In genomic region chr10:58385784-58386112, GRCh38 we compare ENCODE assay signal across 8 cellular contexts. TPM values are rescaled to one million over a fixed set of nuclear protein-coding genes. Genes with fewer than 3 reads are reported as not detected.
DNase-seq lines count a peak whose midpoint lies in the region; ATAC-seq, FAIRE-seq and TF ChIP-seq lines count a peak whose summit lies in the region.

No MANE protein-coding gene starts in this region.

- ATAC-seq in Right ventricle myocardium inferior, result no peak
- ATAC-seq in HG02884 (IDR thresholded peaks at IDR 0.05; ENCODE audit: unreplicated experiment), result peak; percentile 13
- ATAC-seq in Panc1, result peak; percentile 61
- peak; percentile 40 for ATAC-seq in HepG2

- BruUV-seq in Panc1 (replicated peaks; lab: Mats Ljungman, UMichigan) (no TSS peak), HepG2 (replicated peaks; lab: Mats Ljungman, UMichigan) (TSS peak; percentile 60)

- H3K79me2 ChIP-seq in HepG2 (ENCODE audit: insufficient read depth, low read length), result peaks cover 45% of the 10 kb centered on the region

- H3K4me1 ChIP-seq in Panc1 (ENCODE audit: control insufficient read depth, insufficient read depth, low read length), result peaks cover 17% of the 10 kb centered on the region
- peaks cover 38% of the 10 kb centered on the region for H3K4me1 ChIP-seq in HepG2 (ENCODE audit: insufficient read depth, low read length)
- H3K4me1 ChIP-seq in stomach smooth muscle (ENCODE audit: control insufficient read depth, insufficient read depth, low read length), result peaks cover 3% of the 10 kb centered on the region

- no peak for TF ChIP-seq CTCF in Panc1 (IDR thresholded peaks at IDR 0.05)
- TF ChIP-seq CTCF in HepG2 (CRISPR knock-in tag; IDR thresholded peaks at IDR 0.05), result no peak

- TF ChIP-seq RAD21 in HepG2 (CRISPR knock-in tag; IDR thresholded peaks at IDR 0.05), result no peak

- no peak overlapping the region for H2AFZ ChIP-seq in HepG2 (ENCODE audit: low read length)

- H3K9ac ChIP-seq in HepG2 (ENCODE audit: insufficient read depth, low read depth, low read length) (peak overlapping the region; percentile 88), stomach smooth muscle (ENCODE audit: low read length in 2 of 2) (peak overlapping the region; percentile 89 to 98)

- H3K4me3 ChIP-seq in Panc1 (ENCODE audit: low read depth in 2 of 2, low read length in 2 of 2) (peak overlapping the region; percentile 97 to 99), HepG2 (replicated peaks in 1 of 3; ENCODE audit: insufficient read depth in 1 of 3, low read depth in 2 of 3, low read length in 3 of 3) (peak overlapping the region; percentile 78 to 96 (median 90)), stomach smooth muscle (ENCODE audit: low read length in 2 of 2) (peak overlapping the region; percentile 89 to 98)

- H3K36me3 ChIP-seq in Panc1 (ENCODE audit: control insufficient read depth, insufficient read depth, low read length) (peaks cover 37% of the 10 kb centered on the region), HepG2 (replicated peaks in 1 of 2; ENCODE audit: control insufficient read depth in 1 of 2, insufficient read depth in 2 of 2, low read length in 2 of 2) (peaks cover 8 to 35% of the 10 kb centered on the region in 2 experiments; a peak in 4 of 5 replicates), stomach smooth muscle (ENCODE audit: control insufficient read depth in 2 of 2, insufficient read depth in 2 of 2, low read length in 2 of 2) (peaks cover 8 to 21% of the 10 kb centered on the region in 2 donors)

- H3K27me3 ChIP-seq in Panc1 (ENCODE audit: control insufficient read depth, insufficient read depth, low read length) (no peaks in the 10 kb centered on the region), HepG2 (ENCODE audit: control insufficient read depth in 1 of 2, insufficient read depth in 2 of 2, low read length in 2 of 2) (no peaks in the 10 kb centered on the region; a peak in 1 of 5 replicates), stomach smooth muscle (ENCODE audit: control insufficient read depth in 1 of 2, insufficient read depth in 2 of 2, low read length in 2 of 2) (no peaks in the 10 kb centered on the region)

- intact Hi-C loops in Right ventricle myocardium inferior (cut with DNase I), result loop anchor here (1.0 to 10.0 kb wide), 4 partner anchors 51 to 211 kb away; partner anchors contain the start of genes CISD1 and UBE2D1
- intact Hi-C loops in cardiac septum (cut with DNase I), result loop anchor here (1.0 kb wide), 1 partner anchor 50 kb away; the partner anchor contains the start of gene UBE2D1
- intact Hi-C loops in Panc1 (cut with micrococcal nuclease; ENCODE audit: unreplicated experiment), result no loop called here
- intact Hi-C loops in HepG2 (cut with micrococcal nuclease; ENCODE audit: unreplicated experiment), result loop anchor here (1.0 to 5.0 kb wide), 5 partner anchors 51 to 256 kb away; partner anchors contain the start of gene CISD1

- H3K27ac ChIP-seq in Panc1 (ENCODE audit: low read length), result peak overlapping the region; percentile 98
- peak overlapping the region; percentile 82 for H3K27ac ChIP-seq in HepG2 (ENCODE audit: extremely low read length, insufficient read depth, low read length)
- H3K27ac ChIP-seq in stomach smooth muscle (ENCODE audit: low read length), result peak overlapping the region; percentile 85

- CTCF ChIA-PET in Panc1 (lab: Charles Lee) (interaction anchor here (0.6 kb wide), 1 partner anchor 59 kb away, joined by 6 read pairs; no protein-coding TSS in a partner anchor), HepG2 (lab: Yijun Ruan, JAX; ENCODE audit: low intra/inter-chr PET ratio, low total read pairs) (interaction anchor here (1.6 to 2.3 kb wide), 2 partner anchors 86 to 208 kb away, joined by 4 to 34 read pairs; no protein-coding TSS in a partner anchor)

- no peaks in the 10 kb centered on the region for H4K20me1 ChIP-seq in HepG2 (ENCODE audit: insufficient read depth, low read length)

- no peak for FAIRE-seq in HepG2 (lab: Jason Lieb, UNC)

- POLR2A ChIA-PET in Panc1 (lab: Charles Lee), result no interaction called here
- POLR2A ChIA-PET in HepG2 (lab: Yijun Ruan, JAX), result interaction anchor here (1.5 to 3.0 kb wide), 6 partner anchors 12 to 83 kb away, joined by 3 to 13 read pairs (median 8); partner anchors contain the start of gene UBE2D1

- TF ChIP-seq POLR2A in HepG2 (IDR thresholded peaks at IDR 0.05; ENCODE audit: insufficient read depth in 1 of 2, low read depth in 2 of 2, low read length in 2 of 2), result no peak

- H3K9me3 ChIP-seq in Panc1 (ENCODE audit: control insufficient read depth, insufficient read depth, low read depth, low read length) (no peaks in the 10 kb centered on the region), HepG2 (ENCODE audit: low read length) (no peaks in the 10 kb centered on the region), stomach smooth muscle (ENCODE audit: control insufficient read depth in 2 of 2, low read length in 2 of 2) (no peaks in the 10 kb centered on the region)

- peak overlapping the region; percentile 72 for H3K4me2 ChIP-seq in HepG2 (ENCODE audit: low read depth, low read length)

- TF ChIP-seq EP300 in HepG2 (IDR thresholded peaks at IDR 0.05; ENCODE audit: low read depth in 2 of 2, low read length in 2 of 2) (no peak), HepG2 (CRISPR knock-in tag; IDR thresholded peaks at IDR 0.05; ENCODE audit: borderline replicate concordance) (no peak)

- in situ Hi-C loops in Panc1 (cut with HindIII; ENCODE audit: low pct_unique_long_range_greater_than_20kb, low sequenced_read_pairs), result no loop called here
- in situ Hi-C loops in HepG2 (cut with HindIII; ENCODE audit: extremely low pct_ligation_motif_present, low pct_unique_long_range_greater_than_20kb), result loop anchor here (5.0 to 10.0 kb wide), 2 partner anchors 83 to 201 kb away; no protein-coding TSS in a partner anchor

- peak; percentile 72 for DNase-seq in Right ventricle myocardium inferior (ENCODE audit: missing footprints)
- no peak for DNase-seq in cardiac septum (ENCODE audit: low spot score)
- DNase-seq in Panc1 (ENCODE audit: low read depth, low spot score), result no peak
- DNase-seq in cerebellar cortex (ENCODE audit: low spot score), result peak; percentile 48
- peak; percentile 2 for DNase-seq in HepG2 (ENCODE audit: low spot score)
- no peak for DNase-seq in kidney glomerular epithelial cell (lab: John Stamatoyannopoulos, UW)

- 2% methylated on average over 15 of the region's 15 CpGs for WGBS in HepG2 (ENCODE audit: low lambda C conversion rate)

RNA-seq across cellular contexts. Expression of gene TFAM, which starts 0.5 kb away (rescaled TPM):
- total RNA-seq in Right ventricle myocardium inferior (32.0 TPM), cardiac septum (29.4 TPM), Panc1 (2021; ENCODE audit: unreplicated experiment) (78.2 TPM), HepG2 (2016; rRNA removed; fragmentation: Illumina TruSeq; extraction: Trizol) (125 and 189 TPM in 2 replicates)
- 41.2 TPM for polyA plus RNA-seq in Panc1 (2012; ENCODE audit: insufficient read length)
- 7.9 and 8.1 TPM in 2 replicates for total RNA-seq in HepG2 (2016; cell fraction: cytosol; rRNA removed; fragmentation: Illumina TruSeq; extraction: Trizol; ENCODE audit: low read depth)
- 132 and 207 TPM in 2 replicates for total RNA-seq in HepG2 (2016; cell fraction: insoluble cytoplasmic fraction; rRNA removed; fragmentation: Illumina TruSeq; extraction: Trizol)
- 20.3 TPM in 2 replicates for total RNA-seq in HepG2 (2016; cell fraction: membrane; rRNA removed; fragmentation: Illumina TruSeq; extraction: Trizol)
- total RNA-seq in HepG2 (2016; cell fraction: nucleus; rRNA removed; fragmentation: Illumina TruSeq; extraction: Trizol), result 57.2 and 63.1 TPM in 2 replicates
- polyA plus RNA-seq in HepG2 (2011; rRNA removed), result 15.9 and 18.4 TPM in 2 replicates
- 17.6 and 17.9 TPM in 2 replicates for polyA plus RNA-seq in HepG2 (2011; cell fraction: cytosol; rRNA removed)
- polyA plus RNA-seq in HepG2 (2011; cell fraction: nucleus; rRNA removed), result 4.4 and 5.2 TPM in 2 replicates
- 34.0 and 48.9 TPM in 2 replicates for polyA plus RNA-seq in HepG2 (2012)
- 4.8 and 5.4 TPM in 2 replicates for polyA plus RNA-seq in HepG2 (2016; cell fraction: cytosol; fragmentation: Illumina TruSeq; extraction: Trizol; ENCODE audit: low read depth)
- 129 and 145 TPM in 2 replicates for polyA plus RNA-seq in HepG2 (2016; cell fraction: insoluble cytoplasmic fraction; fragmentation: Illumina TruSeq; extraction: Trizol; ENCODE audit: low read depth)
- 9.8 and 10.5 TPM in 2 replicates for polyA plus RNA-seq in HepG2 (2016; cell fraction: membrane; fragmentation: Illumina TruSeq; extraction: Trizol; ENCODE audit: low read depth)
- polyA plus RNA-seq in HepG2 (2016; cell fraction: nucleus; fragmentation: Illumina TruSeq; extraction: Trizol; ENCODE audit: insufficient read depth, low read depth), result 56.9 and 60.1 TPM in 2 replicates
- polyA minus RNA-seq in HepG2 (2011; rRNA and poly(A)+ RNA removed; ENCODE audit: low replicate concordance), result 36.9 and 48.0 TPM in 2 replicates
- polyA minus RNA-seq in HepG2 (2011; cell fraction: cytosol; rRNA and poly(A)+ RNA removed), result 20.1 and 21.5 TPM in 2 replicates
- 23.4 and 24.2 TPM in 2 replicates for polyA minus RNA-seq in HepG2 (2011; cell fraction: nucleus; rRNA and poly(A)+ RNA removed)

RNA-seq across cellular contexts. Expression of gene UBE2D1, which starts 50.9 kb away (rescaled TPM):
- total RNA-seq in Right ventricle myocardium inferior (55.3 TPM), cardiac septum (34.7 TPM), Panc1 (2021; ENCODE audit: unreplicated experiment) (21.0 TPM), HepG2 (2016; rRNA removed; fragmentation: Illumina TruSeq; extraction: Trizol) (6.2 and 7.9 TPM in 2 replicates)
- 20.0 TPM for polyA plus RNA-seq in Panc1 (2012; ENCODE audit: insufficient read length)
- total RNA-seq in HepG2 (2016; cell fraction: cytosol; rRNA removed; fragmentation: Illumina TruSeq; extraction: Trizol; ENCODE audit: low read depth), result 1.6 and 2.3 TPM in 2 replicates
- total RNA-seq in HepG2 (2016; cell fraction: insoluble cytoplasmic fraction; rRNA removed; fragmentation: Illumina TruSeq; extraction: Trizol), result 5.6 and 9.5 TPM in 2 replicates
- total RNA-seq in HepG2 (2016; cell fraction: membrane; rRNA removed; fragmentation: Illumina TruSeq; extraction: Trizol), result 3.3 and 4.3 TPM in 2 replicates
- total RNA-seq in HepG2 (2016; cell fraction: nucleus; rRNA removed; fragmentation: Illumina TruSeq; extraction: Trizol), result 8.0 and 8.5 TPM in 2 replicates
- polyA plus RNA-seq in HepG2 (2011; rRNA removed), result 10.6 and 13.8 TPM in 2 replicates
- 4.9 and 7.8 TPM in 2 replicates for polyA plus RNA-seq in HepG2 (2011; cell fraction: cytosol; rRNA removed)
- polyA plus RNA-seq in HepG2 (2011; cell fraction: nucleus; rRNA removed), result 2.5 and 4.3 TPM in 2 replicates
- polyA plus RNA-seq in HepG2 (2012), result 8.3 and 12.5 TPM in 2 replicates
- 2.8 and 3.8 TPM in 2 replicates for polyA plus RNA-seq in HepG2 (2016; cell fraction: cytosol; fragmentation: Illumina TruSeq; extraction: Trizol; ENCODE audit: low read depth)
- polyA plus RNA-seq in HepG2 (2016; cell fraction: insoluble cytoplasmic fraction; fragmentation: Illumina TruSeq; extraction: Trizol; ENCODE audit: low read depth), result 28.9 and 31.5 TPM in 2 replicates
- 7.1 and 10.2 TPM in 2 replicates for polyA plus RNA-seq in HepG2 (2016; cell fraction: membrane; fragmentation: Illumina TruSeq; extraction: Trizol; ENCODE audit: low read depth)
- 19.2 and 19.5 TPM in 2 replicates for polyA plus RNA-seq in HepG2 (2016; cell fraction: nucleus; fragmentation: Illumina TruSeq; extraction: Trizol; ENCODE audit: insufficient read depth, low read depth)
- 2.9 and 3.6 TPM in 2 replicates for polyA minus RNA-seq in HepG2 (2011; rRNA and poly(A)+ RNA removed; ENCODE audit: low replicate concordance)
- 4.3 TPM in 2 replicates for polyA minus RNA-seq in HepG2 (2011; cell fraction: cytosol; rRNA and poly(A)+ RNA removed)
- 20.0 and 22.9 TPM in 2 replicates for polyA minus RNA-seq in HepG2 (2011; cell fraction: nucleus; rRNA and poly(A)+ RNA removed)

Comparison
In these comparisons a context has a peak if more than half of its experiments do, and no peak if none do; other contexts are left out.
1. DNase-seq: peak in Right ventricle myocardium inferior (single experiment), cerebellar cortex (single experiment) and HepG2 (single experiment); none in cardiac septum (single experiment), Panc1 (single experiment) and kidney glomerular epithelial cell (single experiment).
2. Peak in every context shown above with its lines, with median percentiles within 50 percentile points of each other: H3K27ac ChIP-seq and H3K4me3 ChIP-seq.